Comparison of ENCODE assay signal across 10 cellular contexts in the genomic region with DNA sequence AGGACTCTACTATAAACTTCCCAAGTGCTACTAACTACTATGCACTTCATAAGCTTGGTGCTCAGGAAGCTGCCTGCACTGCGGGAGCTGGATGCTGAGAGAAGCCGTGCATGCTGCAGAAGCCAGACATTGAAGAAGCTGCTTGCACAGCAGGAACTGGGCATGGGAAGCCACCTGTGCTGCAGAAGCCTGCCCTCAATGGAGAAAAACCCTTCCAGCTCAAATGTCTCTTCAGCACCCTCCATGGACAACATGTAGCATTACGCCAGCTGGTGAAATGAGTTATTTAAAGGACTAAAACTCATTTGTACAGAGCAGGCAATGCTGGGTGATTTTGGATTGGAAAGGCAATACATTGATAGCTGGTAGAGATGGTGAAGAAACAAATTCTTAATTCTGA.
DNase-seq lines count a peak whose midpoint lies in the region; ATAC-seq and TF ChIP-seq lines count a peak whose summit lies in the region.
"Had no signal": no experiment of that assay in that cellular context is flagged by ENCODE, and none has a peak within 500 bp of the region (broad histone marks: within the 10 kb centered on the region; RNA-seq: fewer than 3 reads in every experiment).

No MANE protein-coding gene starts in this region.

- H3K4me3 ChIP-seq in dorsolateral prefrontal cortex (no peak overlapping the region), gastrocnemius medialis (no peak overlapping the region)
- H3K4me3 ChIP-seq: prostate gland had no signal

- in situ Hi-C loops in ACHN (cut with HindIII; ENCODE audit: low pct_ligation_motif_present, low pct_unique_long_range_greater_than_20kb, low sequenced_read_pairs) (no loop called here), gastrocnemius medialis (cut with MboI; ENCODE audit: low sequenced_read_pairs in 4 of 4) (no loop called here), G401 (cut with HindIII; ENCODE audit: low sequenced_read_pairs) (no loop called here)

- H3K27me3 ChIP-seq in dorsolateral prefrontal cortex: peaks cover 0 to 5% (median 0%) of the 10 kb centered on the region in 45 donors
- H3K27me3 ChIP-seq in gastrocnemius medialis: no peaks in the 10 kb centered on the region

- H3K27ac ChIP-seq in dorsolateral prefrontal cortex (no peak overlapping the region), gastrocnemius medialis (no peak overlapping the region)
- H3K27ac ChIP-seq: prostate gland had no signal

- H3K4me1 ChIP-seq in gastrocnemius medialis: no peaks in the 10 kb centered on the region
- H3K4me1 ChIP-seq: prostate gland had no signal

- H3K9me3 ChIP-seq in gastrocnemius medialis: no peaks in the 10 kb centered on the region
- H3K9me3 ChIP-seq: prostate gland had no signal

- TF ChIP-seq CTCF in dorsolateral prefrontal cortex (IDR thresholded peaks at IDR 0.05 in 54 of 56, conservative IDR thresholded peaks at IDR 0.05 in 2 of 56; ENCODE audit: low read depth in 1 of 56, partially characterized antibody in 56 of 56): peak in 6 of 56 donors; percentile 8 to 23 (median 20)
- TF ChIP-seq CTCF in gastrocnemius medialis (IDR thresholded peaks at IDR 0.05 in 4 of 5, conservative IDR thresholded peaks at IDR 0.05 in 1 of 5): no peak

- DNase-seq in ACHN: peak; percentile 26
- DNase-seq in NCI-H2029 treated with DMSO at 0.1 percent for 48 hours (lab: John Stamatoyannopoulos, UW): peak; percentile 10
- peak in 8 of 10 donors; percentile 4 to 69 (median 51) for DNase-seq in dorsolateral prefrontal cortex
- DNase-seq in gastrocnemius medialis: no peak
- DNase-seq in G401 (ENCODE audit: low spot score): no peak
- DNase-seq: effector memory CD4-positive, alpha-beta T cell had no signal

- ATAC-seq in GM18868 (IDR thresholded peaks at IDR 0.05; ENCODE audit: unreplicated experiment) (peak; percentile 72), gastrocnemius medialis (no peak), GM21447 (IDR thresholded peaks at IDR 0.05; ENCODE audit: unreplicated experiment) (no peak), HG03439 (IDR thresholded peaks at IDR 0.05; ENCODE audit: unreplicated experiment) (no peak)

- TF ChIP-seq POLR2A in gastrocnemius medialis (IDR thresholded peaks at IDR 0.05): no peak

- no peaks in the 10 kb centered on the region for H3K36me3 ChIP-seq in gastrocnemius medialis
- H3K36me3 ChIP-seq: prostate gland had no signal

- intact Hi-C loops in dorsolateral prefrontal cortex (cut with DNase I): no loop called here
- intact Hi-C loops in gastrocnemius medialis (cut with DNase I; ENCODE audit: low total_unique reads): no loop called here

Comparison
In these comparisons a context has a peak if more than half of its experiments do, and no peak if none do; other contexts are left out.
1. DNase-seq: peak in ACHN (single experiment), NCI-H2029 treated with DMSO at 0.1 percent for 48 hours (single experiment) and dorsolateral prefrontal cortex (8 of 10); none in gastrocnemius medialis (0 of 2) and G401 (single experiment).